Comparison of ENCODE assay signal across 17 cellular contexts in genomic region chr10:120711857-120712256, GRCh38.
DNase-seq lines count a peak whose midpoint lies in the region; ATAC-seq, FAIRE-seq and TF ChIP-seq lines count a peak whose summit lies in the region.
"Had no signal": no experiment of that assay in that cellular context is flagged by ENCODE, and none has a peak within 500 bp of the region (broad histone marks: within the 10 kb centered on the region; RNA-seq: fewer than 3 reads in every experiment).

No MANE protein-coding gene starts in this region.

- H3K4me3 ChIP-seq in HepG2 (replicated peaks in 1 of 3; ENCODE audit: insufficient read depth in 1 of 3, low read depth in 2 of 3, low read length in 3 of 3) (no peak overlapping the region), right lobe of liver (no peak overlapping the region), H1 (ENCODE audit: extremely low read depth in 1 of 4, insufficient read depth in 2 of 4, low read depth in 3 of 4, low read length in 4 of 4) (no peak overlapping the region), smooth muscle cell (no peak overlapping the region)

- H3K9ac ChIP-seq in HepG2 (ENCODE audit: insufficient read depth, low read depth, low read length) (no peak overlapping the region), H1 (replicated peaks in 1 of 4; ENCODE audit: extremely low read depth in 1 of 4, low read depth in 3 of 4, low read length in 3 of 4) (no peak overlapping the region), smooth muscle cell (ENCODE audit: low read depth) (no peak overlapping the region)

- no peak overlapping the region for H4K91ac ChIP-seq in H1 (replicated peaks; ENCODE audit: insufficient read length, low read length)

- H4K20me1 ChIP-seq in HepG2 (ENCODE audit: insufficient read depth, low read length) (no peaks in the 10 kb centered on the region), H1 (replicated peaks in 1 of 2; ENCODE audit: control insufficient read depth in 1 of 2, insufficient read depth in 2 of 2, low read length in 2 of 2) (no peaks in the 10 kb centered on the region), smooth muscle cell (ENCODE audit: low read depth) (no peaks in the 10 kb centered on the region)

- no peak overlapping the region for H3K4ac ChIP-seq in H1 (replicated peaks; ENCODE audit: insufficient read length, low read depth, low read length)

- no peak overlapping the region for H3K18ac ChIP-seq in H1 (ENCODE audit: extremely low read depth, low read length)

- H3K79me2 ChIP-seq in HepG2 (ENCODE audit: insufficient read depth, low read length) = no peaks in the 10 kb centered on the region
- H3K79me2 ChIP-seq in H1 (ENCODE audit: control insufficient read depth in 1 of 2, insufficient read depth in 2 of 2, low read length in 2 of 2) = no peaks in the 10 kb centered on the region
- H3K79me2 ChIP-seq in smooth muscle cell (ENCODE audit: low read depth) = no peaks in the 10 kb centered on the region

- no peak overlapping the region for H2BK120ac ChIP-seq in H1 (replicated peaks; ENCODE audit: low read depth, low read length)

- H2AK5ac ChIP-seq in H1 (ENCODE audit: low read depth, low read length) = no peak overlapping the region

- CTCF ChIA-PET in HepG2 (lab: Yijun Ruan, JAX; ENCODE audit: low intra/inter-chr PET ratio, low total read pairs) = no interaction called here
- CTCF ChIA-PET in H1 (lab: Charles Lee; ENCODE audit: partially characterized antibody) = interaction anchor here (1.1 to 2.2 kb wide), 4 partner anchors 24 to 290 kb away, joined by 3 to 15 read pairs (median 4); no protein-coding TSS in a partner anchor

- ATAC-seq in HepG2 = no peak
- ATAC-seq in right lobe of liver = no peak
- no peak for ATAC-seq in HG03280 (IDR thresholded peaks at IDR 0.05; ENCODE audit: unreplicated experiment)
- ATAC-seq: HCT116 had no signal

- H3F3A ChIP-seq in smooth muscle cell (ENCODE audit: low read depth) = no peaks in the 10 kb centered on the region

- no peaks in the 10 kb centered on the region for H3K9me3 ChIP-seq in HepG2 (ENCODE audit: low read length)
- no peaks in the 10 kb centered on the region for H3K9me3 ChIP-seq in right lobe of liver
- H3K9me3 ChIP-seq in H1 (ENCODE audit: insufficient read depth in 2 of 2, low read depth in 1 of 2, low read length in 1 of 2) = no peaks in the 10 kb centered on the region
- no peaks in the 10 kb centered on the region for H3K9me3 ChIP-seq in smooth muscle cell (replicated peaks; ENCODE audit: low read depth)

- BruUV-seq in HepG2 (replicated peaks; lab: Mats Ljungman, UMichigan) = no TSS peak

- no peak overlapping the region for H3K27ac ChIP-seq in HepG2 (ENCODE audit: extremely low read length, insufficient read depth, low read length)
- no peak overlapping the region for H3K27ac ChIP-seq in right lobe of liver
- no peak overlapping the region for H3K27ac ChIP-seq in H1 (ENCODE audit: low read depth, low read length)
- no peak overlapping the region for H3K27ac ChIP-seq in smooth muscle cell (ENCODE audit: low read depth)
- H3K27ac ChIP-seq: 22Rv1 had no signal

- H3K79me1 ChIP-seq in H1 (ENCODE audit: low read depth, low read length) = no peaks in the 10 kb centered on the region

- H3K27me3 ChIP-seq in HepG2 (ENCODE audit: control insufficient read depth in 1 of 2, insufficient read depth in 2 of 2, low read length in 2 of 2) (no peaks in the 10 kb centered on the region; a peak in 2 of 5 replicates), right lobe of liver (peaks cover 0 to 5% of the 10 kb centered on the region in 2 donors), H1 (replicated peaks in 1 of 4; ENCODE audit: control insufficient read depth in 3 of 4, extremely low read depth in 1 of 4, insufficient read depth in 3 of 4, low read length in 3 of 4) (no peaks in the 10 kb centered on the region), smooth muscle cell (ENCODE audit: low read depth) (peaks cover 4% of the 10 kb centered on the region)

- H3K23me2 ChIP-seq in H1 (ENCODE audit: low read depth, low read length) = no peaks in the 10 kb centered on the region

- H2BK20ac ChIP-seq in H1 (ENCODE audit: low read length) = no peak overlapping the region

- POLR2A ChIA-PET in HepG2 (lab: Yijun Ruan, JAX) = no interaction called here
- POLR2A ChIA-PET in H1 (lab: Charles Lee; ENCODE audit: partially characterized antibody) = no interaction called here

- H2BK5ac ChIP-seq in H1 (ENCODE audit: low read depth, low read length) = no peak overlapping the region

- H4K5ac ChIP-seq in H1 (ENCODE audit: insufficient read length, low read depth, low read length) = no peak overlapping the region

- H3K36me3 ChIP-seq in HepG2 (replicated peaks in 1 of 2; ENCODE audit: control insufficient read depth in 1 of 2, insufficient read depth in 2 of 2, low read length in 2 of 2) (no peaks in the 10 kb centered on the region), right lobe of liver (no peaks in the 10 kb centered on the region), H1 (ENCODE audit: control insufficient read depth in 2 of 4, insufficient read depth in 4 of 4, low read length in 3 of 4) (no peaks in the 10 kb centered on the region), smooth muscle cell (ENCODE audit: low read depth) (no peaks in the 10 kb centered on the region)

- 8% methylated on average over 5 of the region's 5 CpGs for WGBS in HepG2 (ENCODE audit: low lambda C conversion rate)
- WGBS in right lobe of liver (ENCODE audit: insufficient coverage, low coverage, low lambda C conversion rate, missing lambda C conversion rate) = 33% methylated on average over 1 of the region's 5 CpGs
- 92% methylated on average over 5 of the region's 5 CpGs; no CpG with 5 or more reads in 1 of the 2 experiments for WGBS in H1 (ENCODE audit: extremely low coverage in 1 of 2, insufficient coverage in 1 of 2, insufficient read length in 1 of 2, insufficient replicate concordance in 2 of 2, low coverage in 1 of 2, low lambda C conversion rate in 2 of 2, missing lambda C conversion rate in 1 of 2), 2 experiments
- 78% methylated on average over 5 of the region's 5 CpGs for WGBS in smooth muscle cell (ENCODE audit: low lambda C conversion rate)

- H4K8ac ChIP-seq in H1 (ENCODE audit: extremely low read depth, insufficient read depth, low read length) = no peak overlapping the region; the same call in 1 of the 2 replicates

- no peaks in the 10 kb centered on the region for H3K4me1 ChIP-seq in HepG2 (ENCODE audit: insufficient read depth, low read length)
- H3K4me1 ChIP-seq in right lobe of liver = no peaks in the 10 kb centered on the region
- peaks cover 0 to 3% (median 0%) of the 10 kb centered on the region in 4 experiments; a peak in 1 of 7 replicates for H3K4me1 ChIP-seq in H1 (replicated peaks in 1 of 4; ENCODE audit: control insufficient read depth in 3 of 4, insufficient read depth in 4 of 4, low read length in 3 of 4)
- H3K4me1 ChIP-seq in smooth muscle cell (ENCODE audit: low read depth) = no peaks in the 10 kb centered on the region

- H3K56ac ChIP-seq in H1 (replicated peaks; ENCODE audit: insufficient read length, low read depth, low read length) = no peak overlapping the region

- no peak overlapping the region for H3K23ac ChIP-seq in H1 (ENCODE audit: insufficient read length)

- no peak overlapping the region for H3K14ac ChIP-seq in H1 (ENCODE audit: insufficient read length)

- in situ Hi-C loops in HepG2 (cut with HindIII; ENCODE audit: extremely low pct_ligation_motif_present, low pct_unique_long_range_greater_than_20kb) = no loop called here

- intact Hi-C loops in HepG2 (cut with micrococcal nuclease; ENCODE audit: unreplicated experiment) = no loop called here
- intact Hi-C loops in right lobe of liver (cut with DNase I) = no loop called here

- TF ChIP-seq CTCF in HepG2 (CRISPR knock-in tag; IDR thresholded peaks at IDR 0.05) (no peak), right lobe of liver (IDR thresholded peaks at IDR 0.05) (no peak), H1 (IDR thresholded peaks at IDR 0.05; ENCODE audit: control extremely low read depth in 1 of 3, insufficient read depth in 1 of 3, low read depth in 1 of 3, low read length in 3 of 3) (no peak), smooth muscle cell (IDR thresholded peaks at IDR 0.05; ENCODE audit: borderline replicate concordance, insufficient read depth, poor library complexity, severe bottlenecking) (no peak)

- FAIRE-seq in HepG2 (lab: Jason Lieb, UNC) (no peak), H1 (lab: Jason Lieb, UNC) (no peak)
- FAIRE-seq: A204.1, GM12892 had no signal

- DNase-seq in HepG2 (ENCODE audit: low spot score) (no peak), right lobe of liver (no peak), H1 (ENCODE audit: low read depth in 1 of 2, low spot score in 2 of 2) (no peak), smooth muscle cell (lab: John Stamatoyannopoulos, UW; ENCODE audit: unreplicated experiment) (no peak), activated T-cell treated with anti-CD3 and anti-CD28 coated beads for 4 hours (no peak)
- DNase-seq: C1 segment of cervical spinal cord; Calu3; CD4-positive, alpha-beta memory T cell; COR-L47; DMS53; DMS79 treated with DMSO at 0.1 percent for 48 hours; H9 had no signal

- H2BK12ac ChIP-seq in H1 (ENCODE audit: low read depth, low read length) = no peak overlapping the region

- TF ChIP-seq RAD21 in HepG2 (CRISPR knock-in tag; IDR thresholded peaks at IDR 0.05) (no peak), H1 (IDR thresholded peaks at IDR 0.05 in 1 of 2, conservative IDR thresholded peaks at IDR 0.05 in 1 of 2; ENCODE audit: low read depth in 2 of 2, low read length in 2 of 2) (no peak)

- H2BK15ac ChIP-seq in H1 (ENCODE audit: low read length) = no peak overlapping the region

- no peak overlapping the region for H3K4me2 ChIP-seq in HepG2 (ENCODE audit: low read depth, low read length)
- no peak overlapping the region for H3K4me2 ChIP-seq in H1 (ENCODE audit: insufficient read depth in 1 of 2, low read depth in 2 of 2, low read length in 2 of 2)
- peak overlapping the region; percentile 67 for H3K4me2 ChIP-seq in smooth muscle cell

- TF ChIP-seq POLR2A in HepG2 (IDR thresholded peaks at IDR 0.05; ENCODE audit: insufficient read depth in 1 of 2, low read depth in 2 of 2, low read length in 2 of 2) (no peak), right lobe of liver (IDR thresholded peaks at IDR 0.05) (no peak), H1 (IDR thresholded peaks at IDR 0.05; ENCODE audit: control extremely low read depth in 1 of 2, low read depth in 2 of 2, low read length in 2 of 2) (no peak)

- no peak for TF ChIP-seq EP300 in HepG2 (IDR thresholded peaks at IDR 0.05; ENCODE audit: low read depth in 2 of 2, low read length in 2 of 2)
- no peak for TF ChIP-seq EP300 in HepG2 (CRISPR knock-in tag; IDR thresholded peaks at IDR 0.05; ENCODE audit: borderline replicate concordance)
- TF ChIP-seq EP300 in H1 (IDR thresholded peaks at IDR 0.05; ENCODE audit: borderline replicate concordance in 1 of 2, low read depth in 2 of 2, low read length in 2 of 2) = no peak

- no peak overlapping the region for H2AFZ ChIP-seq in HepG2 (ENCODE audit: low read length)
- peak overlapping the region; percentile 46; the same call in 1 of the 2 replicates for H2AFZ ChIP-seq in H1 (ENCODE audit: low read length)
- no peak overlapping the region for H2AFZ ChIP-seq in smooth muscle cell (ENCODE audit: low read depth)

TF ChIP-seq in HepG2, 621 proteins besides CTCF, POLR2A, EP300 and RAD21 (continues in another document):
- no peak for TF ChIP-seq ZSCAN29 (CRISPR knock-in tag; conservative IDR thresholded peaks at IDR 0.05)
- no peak for TF ChIP-seq NCOA1 (CRISPR knock-in tag; IDR thresholded peaks at IDR 0.05)

TF ChIP-seq in H1, 55 proteins besides CTCF, POLR2A, EP300 and RAD21 (continues in another document):
- peak; percentile 80 for TF ChIP-seq MAFK (IDR thresholded peaks at IDR 0.05; ENCODE audit: low read depth, low read length)

Comparison
In these comparisons a context has a peak if more than half of its experiments do, and no peak if none do; other contexts are left out.
1. Of the 41 proteins assayed by ChIP-seq in both HepG2 and H1: peak only in HepG2: none; only in H1: none; in both: MAFK; in neither: 40.